Comparison of ENCODE assay signal across 1 cellular context in the genomic region with DNA sequence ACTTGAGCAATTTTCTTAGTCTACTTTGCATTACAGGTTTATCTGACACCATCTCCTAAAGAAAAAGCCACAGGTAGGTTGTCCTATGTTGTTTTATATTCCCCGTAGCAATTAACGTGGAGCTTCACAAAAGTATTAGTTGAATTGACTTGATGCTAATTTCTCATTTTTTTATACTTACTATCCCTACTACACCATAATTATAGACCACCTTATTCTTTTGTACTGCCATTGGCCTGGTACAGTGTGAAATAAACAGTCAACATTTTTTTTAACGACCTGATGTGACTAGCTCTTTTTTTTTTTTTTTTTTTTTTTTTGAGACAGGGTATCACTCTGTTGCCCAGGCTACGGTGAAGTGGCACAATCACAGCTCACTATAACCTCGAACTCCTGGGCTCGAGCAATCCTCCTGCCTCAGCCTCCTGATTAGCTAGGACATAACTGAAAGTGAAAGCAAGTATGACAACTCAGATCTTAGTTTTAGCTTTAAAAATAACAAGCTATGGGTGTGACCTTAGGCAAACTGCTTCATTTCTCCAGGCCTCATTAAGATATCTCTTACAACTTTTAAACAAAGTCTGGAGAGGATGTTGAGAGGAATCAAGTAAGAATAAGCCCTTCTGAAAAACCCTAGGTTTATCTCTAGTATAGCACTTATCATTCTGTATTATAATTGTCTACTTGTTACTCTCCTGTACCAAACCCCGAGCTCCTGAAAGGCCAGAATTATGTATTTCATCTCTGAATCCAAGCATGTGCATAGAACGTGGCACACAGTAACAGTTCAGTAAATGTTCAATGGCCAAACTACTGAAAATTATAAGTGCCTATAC.
TF ChIP-seq lines count a peak whose summit lies in the region.

No MANE protein-coding gene starts in this region.

TF ChIP-seq in K562, 482 proteins besides CTCF, POLR2A, EP300 and RAD21 (continued from another document and continues in another):
- TF ChIP-seq ELK1 (CRISPR knock-in tag; IDR thresholded peaks at IDR 0.05) (no peak), MAX (CRISPR knock-in tag; IDR thresholded peaks at IDR 0.05) (no peak), SMARCC2 (IDR thresholded peaks at IDR 0.05; ENCODE audit: low read depth) (no peak), MAFK (IDR thresholded peaks at IDR 0.05; ENCODE audit: low read length) (no peak), DIDO1 (tag; IDR thresholded peaks at IDR 0.05; ENCODE audit: low read depth) (no peak), RBM17 (IDR thresholded peaks at IDR 0.05; ENCODE audit: borderline replicate concordance, low read depth, low read length) (no peak), ZNF165 (CRISPR knock-in tag; IDR thresholded peaks at IDR 0.05; ENCODE audit: borderline replicate concordance) (no peak), PTBP1 (IDR thresholded peaks at IDR 0.05; ENCODE audit: low read depth, low read length) (no peak), ZNF592 (IDR thresholded peaks at IDR 0.05) (peak; percentile 28; the same call in 1 of the 2 replicates), PHF8 (IDR thresholded peaks at IDR 0.05; ENCODE audit: borderline replicate concordance, low read length) (no peak), ZNF217 (CRISPR knock-in tag; IDR thresholded peaks at IDR 0.05) (no peak), ESRRB (CRISPR knock-in tag; IDR thresholded peaks at IDR 0.05; ENCODE audit: borderline replicate concordance) (no peak), ZNF431 (CRISPR knock-in tag; IDR thresholded peaks at IDR 0.05) (no peak), ELF4 (CRISPR knock-in tag; IDR thresholded peaks at IDR 0.05) (no peak), ZBTB40 (IDR thresholded peaks at IDR 0.05) (no peak; the same call in 1 of the 2 replicates), ZBTB40 (CRISPR knock-in tag; IDR thresholded peaks at IDR 0.05) (no peak), ZNF717 (CRISPR knock-in tag; IDR thresholded peaks at IDR 0.05) (no peak)
- TF ChIP-seq, protein P1, sequence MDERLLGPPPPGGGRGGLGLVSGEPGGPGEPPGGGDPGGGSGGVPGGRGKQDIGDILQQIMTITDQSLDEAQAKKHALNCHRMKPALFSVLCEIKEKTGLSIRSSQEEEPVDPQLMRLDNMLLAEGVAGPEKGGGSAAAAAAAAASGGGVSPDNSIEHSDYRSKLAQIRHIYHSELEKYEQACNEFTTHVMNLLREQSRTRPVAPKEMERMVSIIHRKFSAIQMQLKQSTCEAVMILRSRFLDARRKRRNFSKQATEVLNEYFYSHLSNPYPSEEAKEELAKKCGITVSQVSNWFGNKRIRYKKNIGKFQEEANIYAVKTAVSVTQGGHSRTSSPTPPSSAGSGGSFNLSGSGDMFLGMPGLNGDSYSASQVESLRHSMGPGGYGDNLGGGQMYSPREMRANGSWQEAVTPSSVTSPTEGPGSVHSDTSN (CRISPR knock-in tag; IDR thresholded peaks at IDR 0.05; ENCODE audit: low read depth), result no peak
- TF ChIP-seq, protein P1 (tag; conservative IDR thresholded peaks at IDR 0.05; ENCODE audit: low read depth), result no peak
- TF ChIP-seq, protein P2, sequence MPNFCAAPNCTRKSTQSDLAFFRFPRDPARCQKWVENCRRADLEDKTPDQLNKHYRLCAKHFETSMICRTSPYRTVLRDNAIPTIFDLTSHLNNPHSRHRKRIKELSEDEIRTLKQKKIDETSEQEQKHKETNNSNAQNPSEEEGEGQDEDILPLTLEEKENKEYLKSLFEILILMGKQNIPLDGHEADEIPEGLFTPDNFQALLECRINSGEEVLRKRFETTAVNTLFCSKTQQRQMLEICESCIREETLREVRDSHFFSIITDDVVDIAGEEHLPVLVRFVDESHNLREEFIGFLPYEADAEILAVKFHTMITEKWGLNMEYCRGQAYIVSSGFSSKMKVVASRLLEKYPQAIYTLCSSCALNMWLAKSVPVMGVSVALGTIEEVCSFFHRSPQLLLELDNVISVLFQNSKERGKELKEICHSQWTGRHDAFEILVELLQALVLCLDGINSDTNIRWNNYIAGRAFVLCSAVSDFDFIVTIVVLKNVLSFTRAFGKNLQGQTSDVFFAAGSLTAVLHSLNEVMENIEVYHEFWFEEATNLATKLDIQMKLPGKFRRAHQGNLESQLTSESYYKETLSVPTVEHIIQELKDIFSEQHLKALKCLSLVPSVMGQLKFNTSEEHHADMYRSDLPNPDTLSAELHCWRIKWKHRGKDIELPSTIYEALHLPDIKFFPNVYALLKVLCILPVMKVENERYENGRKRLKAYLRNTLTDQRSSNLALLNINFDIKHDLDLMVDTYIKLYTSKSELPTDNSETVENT (CRISPR knock-in tag; IDR thresholded peaks at IDR 0.05), result no peak
- TF ChIP-seq, protein P3, sequence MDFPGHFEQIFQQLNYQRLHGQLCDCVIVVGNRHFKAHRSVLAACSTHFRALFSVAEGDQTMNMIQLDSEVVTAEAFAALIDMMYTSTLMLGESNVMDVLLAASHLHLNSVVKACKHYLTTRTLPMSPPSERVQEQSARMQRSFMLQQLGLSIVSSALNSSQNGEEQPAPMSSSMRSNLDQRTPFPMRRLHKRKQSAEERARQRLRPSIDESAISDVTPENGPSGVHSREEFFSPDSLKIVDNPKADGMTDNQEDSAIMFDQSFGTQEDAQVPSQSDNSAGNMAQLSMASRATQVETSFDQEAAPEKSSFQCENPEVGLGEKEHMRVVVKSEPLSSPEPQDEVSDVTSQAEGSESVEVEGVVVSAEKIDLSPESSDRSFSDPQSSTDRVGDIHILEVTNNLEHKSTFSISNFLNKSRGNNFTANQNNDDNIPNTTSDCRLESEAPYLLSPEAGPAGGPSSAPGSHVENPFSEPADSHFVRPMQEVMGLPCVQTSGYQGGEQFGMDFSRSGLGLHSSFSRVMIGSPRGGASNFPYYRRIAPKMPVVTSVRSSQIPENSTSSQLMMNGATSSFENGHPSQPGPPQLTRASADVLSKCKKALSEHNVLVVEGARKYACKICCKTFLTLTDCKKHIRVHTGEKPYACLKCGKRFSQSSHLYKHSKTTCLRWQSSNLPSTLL (IDR thresholded peaks at IDR 0.05), result no peak
- TF ChIP-seq, protein P4, sequence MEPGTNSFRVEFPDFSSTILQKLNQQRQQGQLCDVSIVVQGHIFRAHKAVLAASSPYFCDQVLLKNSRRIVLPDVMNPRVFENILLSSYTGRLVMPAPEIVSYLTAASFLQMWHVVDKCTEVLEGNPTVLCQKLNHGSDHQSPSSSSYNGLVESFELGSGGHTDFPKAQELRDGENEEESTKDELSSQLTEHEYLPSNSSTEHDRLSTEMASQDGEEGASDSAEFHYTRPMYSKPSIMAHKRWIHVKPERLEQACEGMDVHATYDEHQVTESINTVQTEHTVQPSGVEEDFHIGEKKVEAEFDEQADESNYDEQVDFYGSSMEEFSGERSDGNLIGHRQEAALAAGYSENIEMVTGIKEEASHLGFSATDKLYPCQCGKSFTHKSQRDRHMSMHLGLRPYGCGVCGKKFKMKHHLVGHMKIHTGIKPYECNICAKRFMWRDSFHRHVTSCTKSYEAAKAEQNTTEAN (CRISPR knock-in tag; IDR thresholded peaks at IDR 0.05), result no peak
